23 cellular contexts compared by ENCODE assay signal in genomic region chr1:225471453-225472301, GRCh38. TPM values are rescaled to one million over a fixed set of nuclear protein-coding genes. Genes with fewer than 3 reads are reported as not detected.
DNase-seq lines count a peak whose midpoint lies in the region; ATAC-seq and TF ChIP-seq lines count a peak whose summit lies in the region.
"Had no signal": no experiment of that assay in that cellular context is flagged by ENCODE, and none has a peak within 500 bp of the region (broad histone marks: within the 10 kb centered on the region; RNA-seq: fewer than 3 reads in every experiment).

No MANE protein-coding gene starts in this region.

- intact Hi-C loops in aorta (cut with DNase I) = loop anchor here in 1 of 2 donors (5.0 kb wide), 1 partner anchor 506 kb away; no protein-coding TSS in a partner anchor

- H3K9ac ChIP-seq in endodermal cell (ENCODE audit: extremely low read depth, low read length, poor library complexity, severe bottlenecking) = no peak overlapping the region
- H3K9ac ChIP-seq in rectal smooth muscle tissue (ENCODE audit: low read length) = no peak overlapping the region

- 81 to 84% methylated on average over 15 to 29 of the region's 29 CpGs for WGBS in endodermal cell (ENCODE audit: insufficient coverage in 1 of 2, insufficient read length in 1 of 2), 2 experiments
- WGBS in aorta, 2 donors = 83 to 85% methylated on average over 29 of the region's 29 CpGs

- H3K27ac Mint-ChIP-seq in activated CD8-positive, alpha-beta memory T cell treated with anti-CD3 and anti-CD28 coated beads, Interleukin-2, amount 10 ng/mL, durations not matched to agents 7 days and 5 days = no peak overlapping the region
- H3K27ac Mint-ChIP-seq in endodermal cell = no peak overlapping the region
- H3K27ac Mint-ChIP-seq: activated naive CD4-positive, alpha-beta T cell treated with anti-CD3 and anti-CD28 coated beads, Interleukin-2, amount 50 U/mL, for 72 hours; memory B cell had no signal

- CTCF ChIA-PET in activated CD8-positive, alpha-beta memory T cell treated with anti-CD3 and anti-CD28 coated beads, Interleukin-2, amount 10 ng/mL, durations not matched to agents 7 days and 5 days (lab: Charles Lee) = interaction anchor here (1.1 to 1.3 kb wide), 4 partner anchors 9 to 591 kb away, joined by 3 to 5 read pairs (median 4); partner anchors contain the start of gene H3-3A

- H3K9me3 Mint-ChIP-seq in activated CD8-positive, alpha-beta memory T cell treated with anti-CD3 and anti-CD28 coated beads, Interleukin-2, amount 10 ng/mL, durations not matched to agents 7 days and 5 days (ENCODE audit: low read depth) = no peaks in the 10 kb centered on the region
- H3K9me3 Mint-ChIP-seq in endodermal cell = no peaks in the 10 kb centered on the region
- H3K9me3 Mint-ChIP-seq: activated naive CD4-positive, alpha-beta T cell treated with anti-CD3 and anti-CD28 coated beads, Interleukin-2, amount 50 U/mL, for 72 hours; memory B cell had no signal

- H3K9me3 ChIP-seq in endodermal cell (ENCODE audit: control insufficient read depth, low read length) = no peaks in the 10 kb centered on the region
- no peaks in the 10 kb centered on the region for H3K9me3 ChIP-seq in aorta (ENCODE audit: control insufficient read depth, low read length)
- H3K9me3 ChIP-seq: ascending aorta, BE2C had no signal

- no peaks in the 10 kb centered on the region for H3K27me3 Mint-ChIP-seq in activated CD8-positive, alpha-beta memory T cell treated with anti-CD3 and anti-CD28 coated beads, Interleukin-2, amount 10 ng/mL, durations not matched to agents 7 days and 5 days
- peaks cover 14% of the 10 kb centered on the region for H3K27me3 Mint-ChIP-seq in endodermal cell (ENCODE audit: insufficient read depth)
- H3K27me3 Mint-ChIP-seq: memory B cell had no signal

- no peak overlapping the region for H3K4me3 ChIP-seq in endodermal cell (ENCODE audit: low read length)
- H3K4me3 ChIP-seq in rectal smooth muscle tissue (ENCODE audit: low read length) = no peak overlapping the region
- H3K4me3 ChIP-seq in aorta (ENCODE audit: low read length in 2 of 2) = no peak overlapping the region
- H3K4me3 ChIP-seq: ascending aorta, dorsolateral prefrontal cortex had no signal

- H3K4me3 Mint-ChIP-seq in activated CD8-positive, alpha-beta memory T cell treated with anti-CD3 and anti-CD28 coated beads, Interleukin-2, amount 10 ng/mL, durations not matched to agents 7 days and 5 days = no peak overlapping the region
- H3K4me3 Mint-ChIP-seq in endodermal cell = no peak overlapping the region
- H3K4me3 Mint-ChIP-seq: memory B cell; T-helper 1 cell treated with Interleukin-12 subunit alpha and Interleukin-12 subunit beta and Interleukin-4 antibody, amounts not matched to agents 30 μg/mL and 1 μg/mL, for 36 hours had no signal

- H3K4me1 ChIP-seq in endodermal cell (ENCODE audit: control insufficient read depth, insufficient read depth, low read length) = no peaks in the 10 kb centered on the region
- H3K4me1 ChIP-seq in rectal smooth muscle tissue (ENCODE audit: control insufficient read depth, insufficient read depth, low read length) = peaks cover 23% of the 10 kb centered on the region
- H3K4me1 ChIP-seq in aorta (ENCODE audit: control insufficient read depth in 1 of 2, insufficient read depth in 2 of 2, low read length in 2 of 2) = no peaks in the 10 kb centered on the region
- H3K4me1 ChIP-seq: BE2C had no signal

- no peak for TF ChIP-seq CTCF in endodermal cell (conservative IDR thresholded peaks at IDR 0.05)

- ATAC-seq in activated CD8-positive, alpha-beta memory T cell treated with anti-CD3 and anti-CD28 coated beads, Interleukin-2, amount 10 ng/mL, durations not matched to agents 7 days and 5 days = no peak
- ATAC-seq in aorta (ENCODE audit: low FRiP score) = no peak
- no peak for ATAC-seq in GM18520 (IDR thresholded peaks at IDR 0.05; ENCODE audit: unreplicated experiment)
- ATAC-seq: activated naive CD4-positive, alpha-beta T cell treated with anti-CD3 and anti-CD28 coated beads, Interleukin-2, amount 50 U/mL, for 72 hours had no signal

- peaks cover 33% of the 10 kb centered on the region for H3K4me1 Mint-ChIP-seq in activated CD8-positive, alpha-beta memory T cell treated with anti-CD3 and anti-CD28 coated beads, Interleukin-2, amount 10 ng/mL, durations not matched to agents 7 days and 5 days
- peaks cover 4% of the 10 kb centered on the region for H3K4me1 Mint-ChIP-seq in endodermal cell

- H3K36me3 Mint-ChIP-seq in activated CD8-positive, alpha-beta memory T cell treated with anti-CD3 and anti-CD28 coated beads, Interleukin-2, amount 10 ng/mL, durations not matched to agents 7 days and 5 days = no peaks in the 10 kb centered on the region
- no peaks in the 10 kb centered on the region for H3K36me3 Mint-ChIP-seq in endodermal cell (ENCODE audit: low read depth)
- H3K36me3 Mint-ChIP-seq: activated naive CD4-positive, alpha-beta T cell treated with anti-CD3 and anti-CD28 coated beads, Interleukin-2, amount 50 U/mL, for 72 hours; memory B cell had no signal

- H3K36me3 ChIP-seq in endodermal cell (ENCODE audit: control insufficient read depth, insufficient read depth, low read length) (no peaks in the 10 kb centered on the region), rectal smooth muscle tissue (ENCODE audit: control insufficient read depth, insufficient read depth, low read length) (no peaks in the 10 kb centered on the region), aorta (ENCODE audit: control insufficient read depth in 1 of 2, insufficient read depth in 2 of 2, low read length in 1 of 2) (no peaks in the 10 kb centered on the region)
- H3K36me3 ChIP-seq: ascending aorta, BE2C had no signal

- H3K27me3 ChIP-seq in endodermal cell (ENCODE audit: control insufficient read depth, insufficient read depth, low read length, poor library complexity, severe bottlenecking) (no peaks in the 10 kb centered on the region), rectal smooth muscle tissue (ENCODE audit: control insufficient read depth, insufficient read depth, low read length) (no peaks in the 10 kb centered on the region), aorta (ENCODE audit: control insufficient read depth in 1 of 2, insufficient read depth in 2 of 2, low read length in 1 of 2) (no peaks in the 10 kb centered on the region)
- H3K27me3 ChIP-seq: ascending aorta, BE2C, dorsolateral prefrontal cortex had no signal

- H3K27ac ChIP-seq in endodermal cell (ENCODE audit: low read depth, low read length) (no peak overlapping the region), rectal smooth muscle tissue (ENCODE audit: low read depth, low read length) (peak overlapping the region; percentile 34), aorta (ENCODE audit: low read depth in 1 of 2, low read length in 2 of 2) (no peak overlapping the region)
- H3K27ac ChIP-seq: ascending aorta had no signal

- peak; percentile 15 for DNase-seq in activated CD8-positive, alpha-beta memory T cell treated with anti-CD3 and anti-CD28 coated beads, Interleukin-2, amount 50 U/mL, for 4 hours
- no peak for DNase-seq in activated CD8-positive, alpha-beta memory T cell treated with anti-CD3 and anti-CD28 coated beads, Interleukin-2, amount 10 ng/mL, durations not matched to agents 7 days and 5 days
- DNase-seq in endodermal cell (peak; percentile 41), aorta (peak; percentile 44 to 70)
- DNase-seq in activated CD4-positive, CD25-positive, alpha-beta regulatory T cell (lab: John Stamatoyannopoulos, UW) = no peak
- no peak for DNase-seq in NK-92 treated with Interleukin-12 subunit alpha and Interleukin-12 subunit beta, amount 100 ng/mL, for 24 hours (lab: John Stamatoyannopoulos, UW)
- DNase-seq: activated CD4-positive, alpha-beta T cell treated with anti-CD3 and anti-CD28 coated beads for 4 hours; BE2C; Karpas-422; MV-4-11; NCI-H1694; NCI-H526 treated with DMSO at 0.1 percent for 48 hours; nucleus accumbens; retina; stimulated activated CD4-positive, alpha-beta T cell treated with anti-CD3 and anti-CD28 coated beads, Interleukin-4, amount 100 ng/mL, for 1 hour; stimulated activated naive CD4-positive, alpha-beta T cell treated with Interleukin-2 at 50 U/mL for 16 hours had no signal

RNA-seq across cellular contexts. Expression of gene LBR, which starts 43.8 kb away (rescaled TPM):
- 100 to 1,000 TPM; 213 to 226 TPM for total RNA-seq in activated CD8-positive, alpha-beta memory T cell treated with anti-CD3 and anti-CD28 coated beads, Interleukin-2, amount 10 ng/mL, durations not matched to agents 7 days and 5 days
- 10 to 100 TPM; 49.8 to 72.3 TPM for total RNA-seq in endodermal cell
- 98.3 TPM for polyA plus RNA-seq in endodermal cell (2013, experiment 1 of 2)
- polyA plus RNA-seq in endodermal cell (2013, experiment 2 of 2) = 96.7 TPM
- total RNA-seq in aorta = 10 to 100 TPM; 42.2 to 48.4 TPM
- polyA plus RNA-seq in aorta = 10 to 100 TPM in 1 of 2 donors, 1 to 10 TPM in 1; 8.5 to 16.2 TPM

Comparison
In these comparisons a context has a peak if more than half of its experiments do, and no peak if none do; other contexts are left out.
1. DNase-seq: peak in activated CD8-positive, alpha-beta memory T cell treated with anti-CD3 and anti-CD28 coated beads, Interleukin-2, amount 50 U/mL, for 4 hours (single experiment), endodermal cell (single experiment) and aorta (2 of 2); none in activated CD8-positive, alpha-beta memory T cell treated with anti-CD3 and anti-CD28 coated beads, Interleukin-2, amount 10 ng/mL, durations not matched to agents 7 days and 5 days (single experiment), activated CD4-positive, CD25-positive, alpha-beta regulatory T cell (0 of 4) and NK-92 treated with Interleukin-12 subunit alpha and Interleukin-12 subunit beta, amount 100 ng/mL, for 24 hours (single experiment).